ENCODE assay signal across 1 cellular context in the genomic region with DNA sequence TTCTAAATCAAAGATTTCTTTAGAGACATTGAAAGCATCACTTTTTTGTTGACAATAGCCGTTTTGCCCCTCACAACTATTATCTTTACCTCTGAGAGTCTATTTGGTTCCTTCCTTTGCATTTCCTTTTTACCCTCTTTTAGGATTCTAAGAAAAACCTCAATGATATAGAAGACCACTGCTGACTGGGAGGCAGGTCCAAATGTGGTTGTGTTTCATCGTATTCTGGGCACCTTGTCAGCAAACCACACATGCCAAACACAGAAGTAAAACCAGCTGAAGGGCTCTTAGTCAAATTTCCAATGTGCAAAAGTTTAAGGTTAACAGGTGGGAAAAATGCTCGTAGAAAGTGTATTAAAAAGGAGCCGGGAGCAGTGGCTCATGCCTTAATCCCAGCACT.
TF ChIP-seq lines count a peak whose summit lies in the region.

No MANE protein-coding gene starts in this region.

TF ChIP-seq in GM23338, 12 proteins besides CTCF, POLR2A, EP300 and RAD21:
- no peak for TF ChIP-seq ETS1 (IDR thresholded peaks at IDR 0.05)
- TF ChIP-seq ZNF331 (CRISPR knock-in tag; IDR thresholded peaks at IDR 0.05; ENCODE audit: low read depth): no peak
- no peak for TF ChIP-seq EZH2 (IDR thresholded peaks at IDR 0.05; ENCODE audit: low read depth, unreplicated experiment)
- no peak for TF ChIP-seq CREB1 (CRISPR knock-in tag; IDR thresholded peaks at IDR 0.05; ENCODE audit: low read depth)
- no peak for TF ChIP-seq JUNB (IDR thresholded peaks at IDR 0.05; ENCODE audit: unreplicated experiment)
- TF ChIP-seq STAT1 (IDR thresholded peaks at IDR 0.05; ENCODE audit: unreplicated experiment): no peak
- no peak for TF ChIP-seq ZNF462 (CRISPR knock-in tag; IDR thresholded peaks at IDR 0.05)
- no peak for TF ChIP-seq NANOG (IDR thresholded peaks at IDR 0.05; ENCODE audit: borderline replicate concordance)
- TF ChIP-seq, protein P1, sequence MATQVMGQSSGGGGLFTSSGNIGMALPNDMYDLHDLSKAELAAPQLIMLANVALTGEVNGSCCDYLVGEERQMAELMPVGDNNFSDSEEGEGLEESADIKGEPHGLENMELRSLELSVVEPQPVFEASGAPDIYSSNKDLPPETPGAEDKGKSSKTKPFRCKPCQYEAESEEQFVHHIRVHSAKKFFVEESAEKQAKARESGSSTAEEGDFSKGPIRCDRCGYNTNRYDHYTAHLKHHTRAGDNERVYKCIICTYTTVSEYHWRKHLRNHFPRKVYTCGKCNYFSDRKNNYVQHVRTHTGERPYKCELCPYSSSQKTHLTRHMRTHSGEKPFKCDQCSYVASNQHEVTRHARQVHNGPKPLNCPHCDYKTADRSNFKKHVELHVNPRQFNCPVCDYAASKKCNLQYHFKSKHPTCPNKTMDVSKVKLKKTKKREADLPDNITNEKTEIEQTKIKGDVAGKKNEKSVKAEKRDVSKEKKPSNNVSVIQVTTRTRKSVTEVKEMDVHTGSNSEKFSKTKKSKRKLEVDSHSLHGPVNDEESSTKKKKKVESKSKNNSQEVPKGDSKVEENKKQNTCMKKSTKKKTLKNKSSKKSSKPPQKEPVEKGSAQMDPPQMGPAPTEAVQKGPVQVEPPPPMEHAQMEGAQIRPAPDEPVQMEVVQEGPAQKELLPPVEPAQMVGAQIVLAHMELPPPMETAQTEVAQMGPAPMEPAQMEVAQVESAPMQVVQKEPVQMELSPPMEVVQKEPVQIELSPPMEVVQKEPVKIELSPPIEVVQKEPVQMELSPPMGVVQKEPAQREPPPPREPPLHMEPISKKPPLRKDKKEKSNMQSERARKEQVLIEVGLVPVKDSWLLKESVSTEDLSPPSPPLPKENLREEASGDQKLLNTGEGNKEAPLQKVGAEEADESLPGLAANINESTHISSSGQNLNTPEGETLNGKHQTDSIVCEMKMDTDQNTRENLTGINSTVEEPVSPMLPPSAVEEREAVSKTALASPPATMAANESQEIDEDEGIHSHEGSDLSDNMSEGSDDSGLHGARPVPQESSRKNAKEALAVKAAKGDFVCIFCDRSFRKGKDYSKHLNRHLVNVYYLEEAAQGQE (IDR thresholded peaks at IDR 0.05; ENCODE audit: unreplicated experiment): no peak
- TF ChIP-seq EZH2phosphoT487 (IDR thresholded peaks at IDR 0.05; ENCODE audit: unreplicated experiment): no peak
- no peak for TF ChIP-seq ZNF114 (CRISPR knock-in tag; IDR thresholded peaks at IDR 0.05)
- no peak for TF ChIP-seq POLR2AphosphoS5 (IDR thresholded peaks at IDR 0.05; ENCODE audit: low read depth)
